Comparison of ENCODE assay signal across 8 cellular contexts in genomic region chr3:162334537-162334936, GRCh38.
"Had no signal": no experiment of that assay in that cellular context is flagged by ENCODE, and none has a peak within 500 bp of the region (broad histone marks: within the 10 kb centered on the region; RNA-seq: fewer than 3 reads in every experiment).

No MANE protein-coding gene starts in this region.

- H3K27ac ChIP-seq: HL-60, KMS-11 had no signal

- H3K4me3 ChIP-seq: K562 had no signal

- H3K4me2 ChIP-seq: KMS-11 had no signal

- FAIRE-seq: HepG2, HTR-8/SVneo, K562 had no signal

- H3K9ac ChIP-seq: KMS-11 had no signal

- ATAC-seq: HepG2, K562 had no signal

- DNase-seq: IMR-90, KBM-7, KG1 had no signal
